Comparison of ENCODE assay signal across 31 cellular contexts in genomic region chr17:72806011-72806410, GRCh38.
"Had no signal": no experiment of that assay in that cellular context is flagged by ENCODE, and none has a peak within 500 bp of the region (broad histone marks: within the 10 kb centered on the region; RNA-seq: fewer than 3 reads in every experiment).

No MANE protein-coding gene starts in this region.

- ATAC-seq: naive thymus-derived CD8-positive, alpha-beta T cell; natural killer cell treated with Interleukin-12 subunit alpha and Interleukin-12 subunit beta and Interleukin-15 and Interleukin-18, amount 100 ng/mL, for 72 hours; psoas muscle; right cardiac atrium; right lobe of liver; stimulated activated effector memory CD8-positive, alpha-beta T cell treated with anti-CD3 and anti-CD28 coated beads, Interleukin-12 subunit alpha, Interleukin-12 subunit beta, amount 100 ng/mL, for 72 hours; stimulated activated naive B cell treated with anti-CD40 and anti-IgM and Interleukin-4, amounts not matched to agents 10 μg/mL and 1 μg/mL and 100 μg/mL, for 72 hours; upper lobe of right lung had no signal

- H3K36me3 ChIP-seq: ovary, right lobe of liver, transverse colon, upper lobe of right lung, uterus had no signal

- H3K27ac Mint-ChIP-seq: naive thymus-derived CD8-positive, alpha-beta T cell; natural killer cell treated with Interleukin-12 subunit alpha and Interleukin-12 subunit beta and Interleukin-15 and Interleukin-18, amount 100 ng/mL, for 72 hours; progenitor cell of endocrine pancreas; stimulated activated effector memory CD8-positive, alpha-beta T cell treated with anti-CD3 and anti-CD28 coated beads, Interleukin-12 subunit alpha, Interleukin-12 subunit beta, amount 100 ng/mL, for 72 hours; stimulated activated naive B cell treated with anti-CD40 and anti-IgM and Interleukin-4, amounts not matched to agents 10 μg/mL and 1 μg/mL and 100 μg/mL, for 72 hours; stimulated activated naive CD8-positive, alpha-beta T cell treated with anti-CD3 and anti-CD28 coated beads, Interleukin-15, Interleukin-2, amounts not matched to agents 100 ng/mL and 50 ng/mL, for 24 hours; type B pancreatic cell had no signal

- H3K4me1 Mint-ChIP-seq: naive thymus-derived CD8-positive, alpha-beta T cell; neural crest cell; stimulated activated effector memory CD8-positive, alpha-beta T cell treated with anti-CD3 and anti-CD28 coated beads, Interleukin-12 subunit alpha, Interleukin-12 subunit beta, amount 100 ng/mL, for 72 hours; stimulated activated naive B cell treated with anti-CD40 and anti-IgM and Interleukin-4, amounts not matched to agents 10 μg/mL and 1 μg/mL and 100 μg/mL, for 72 hours had no signal

- DNase-seq: naive thymus-derived CD8-positive, alpha-beta T cell; occipital lobe; ovary; posterior cingulate gyrus; psoas muscle; right cardiac atrium; right lobe of liver; sigmoid colon; small intestine; stimulated activated CD4-positive, alpha-beta T cell treated with anti-CD3 and anti-CD28 coated beads, Interleukin-15, amount 100 ng/mL, for 24 hours; stimulated activated CD4-positive, alpha-beta T cell treated with anti-CD3 and anti-CD28 coated beads, Interleukin-2, amount 100 ng/mL, for 24 hours; stimulated activated CD4-positive, alpha-beta T cell treated with anti-CD3 and anti-CD28 coated beads, Interleukin-2, amount 100 ng/mL, for 48 hours; stimulated activated CD4-positive, alpha-beta T cell treated with anti-CD3 and anti-CD28 coated beads, Interleukin-4, amount 100 ng/mL, for 24 hours; stimulated activated naive B cell treated with anti-CD40 and anti-IgM and Interleukin-4, amounts not matched to agents 10 μg/mL and 1 μg/mL and 100 μg/mL, for 72 hours; stimulated activated naive CD4-positive, alpha-beta T cell treated with Interleukin-2 at 50 U/mL for 16 hours; substantia nigra; testis; tibial artery; transverse colon; upper lobe of right lung; uterus had no signal

- H3K27me3 ChIP-seq: neutrophil, ovary, right lobe of liver, sigmoid colon, suprapubic skin, testis, tibial artery, transverse colon, upper lobe of right lung, uterus had no signal

- H3K4me3 ChIP-seq: ovary, psoas muscle, right lobe of liver, sigmoid colon, suprapubic skin, testis, tibial artery, transverse colon, upper lobe of right lung, uterus had no signal

- H3K4me3 Mint-ChIP-seq: naive thymus-derived CD8-positive, alpha-beta T cell; natural killer cell treated with Interleukin-12 subunit alpha and Interleukin-12 subunit beta and Interleukin-15 and Interleukin-18, amount 100 ng/mL, for 72 hours; nephron progenitor cell; neural crest cell; stimulated activated effector memory CD8-positive, alpha-beta T cell treated with anti-CD3 and anti-CD28 coated beads, Interleukin-12 subunit alpha, Interleukin-12 subunit beta, amount 100 ng/mL, for 72 hours; stimulated activated naive B cell treated with anti-CD40 and anti-IgM and Interleukin-4, amounts not matched to agents 10 μg/mL and 1 μg/mL and 100 μg/mL, for 72 hours; stimulated activated naive CD8-positive, alpha-beta T cell treated with anti-CD3 and anti-CD28 coated beads, Interleukin-15, Interleukin-2, amounts not matched to agents 100 ng/mL and 50 ng/mL, for 24 hours; type B pancreatic cell had no signal

- H3K27ac ChIP-seq: neutrophil, ovary, parathyroid adenoma, psoas muscle, right lobe of liver, sigmoid colon, suprapubic skin, testis, tibial artery, transverse colon, upper lobe of right lung, uterus had no signal

- H3K36me3 Mint-ChIP-seq: stimulated activated effector memory CD8-positive, alpha-beta T cell treated with anti-CD3 and anti-CD28 coated beads, Interleukin-12 subunit alpha, Interleukin-12 subunit beta, amount 100 ng/mL, for 72 hours had no signal

- H3K27me3 Mint-ChIP-seq: naive thymus-derived CD8-positive, alpha-beta T cell; natural killer cell treated with Interleukin-12 subunit alpha and Interleukin-12 subunit beta and Interleukin-15 and Interleukin-18, amount 100 ng/mL, for 72 hours; progenitor cell of endocrine pancreas; stimulated activated naive B cell treated with anti-CD40 and anti-IgM and Interleukin-4, amounts not matched to agents 10 μg/mL and 1 μg/mL and 100 μg/mL, for 72 hours; stimulated activated naive CD8-positive, alpha-beta T cell treated with anti-CD3 and anti-CD28 coated beads, Interleukin-15, Interleukin-2, amounts not matched to agents 100 ng/mL and 50 ng/mL, for 24 hours; type B pancreatic cell had no signal
